6 cellular contexts compared by ENCODE assay signal in the genomic region with DNA sequence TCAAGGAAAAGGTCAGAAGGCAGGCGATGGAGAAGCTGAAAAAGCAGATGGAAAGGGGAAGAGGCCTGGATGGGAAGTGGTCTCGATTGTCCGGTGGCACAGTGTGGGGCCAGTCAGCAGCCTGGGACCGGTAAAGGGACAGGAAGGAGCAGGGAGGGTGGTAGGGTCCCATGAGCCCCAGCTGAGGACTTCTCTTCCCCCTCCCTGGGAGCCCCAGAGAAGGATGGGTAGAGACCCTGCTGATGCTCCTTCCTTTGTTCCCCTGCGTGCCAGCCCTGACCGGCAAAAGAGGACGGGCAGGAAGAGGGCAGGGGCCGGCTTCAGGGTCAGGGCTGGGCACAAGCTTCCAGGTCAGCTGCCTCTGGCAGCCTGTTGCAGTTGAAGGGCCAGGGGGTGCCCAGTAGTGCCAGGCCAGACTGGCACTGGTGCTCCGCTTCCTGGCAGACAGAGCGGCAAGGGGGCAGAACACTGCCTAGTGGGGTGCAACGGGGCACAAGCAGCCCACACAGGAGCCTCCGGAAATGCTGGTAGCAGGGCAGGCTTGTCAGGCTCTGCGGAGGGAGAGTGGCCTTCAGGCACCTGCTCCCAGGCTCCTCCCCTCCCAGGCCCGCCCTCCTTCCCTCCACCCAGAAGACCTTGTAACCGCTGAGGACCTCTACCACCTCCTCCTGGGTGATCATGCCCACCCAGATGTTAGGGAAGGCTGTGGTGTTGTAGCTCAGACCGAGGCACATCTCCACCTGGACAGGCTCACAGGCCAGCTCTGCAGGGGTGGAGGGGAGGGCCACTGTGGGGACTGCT. TPM values are rescaled to one million over a fixed set of nuclear protein-coding genes. Genes with fewer than 3 reads are reported as not detected.
DNase-seq lines count a peak whose midpoint lies in the region; ATAC-seq, FAIRE-seq and TF ChIP-seq lines count a peak whose summit lies in the region.

No MANE protein-coding gene starts in this region.

- no peak overlapping the region for H2AFZ ChIP-seq in K562 (ENCODE audit: low read depth, low read length)

- H3K27me3 ChIP-seq in BLaER1 (peaks cover 42% of the 10 kb centered on the region), K562 (ENCODE audit: control insufficient read depth in 2 of 2, insufficient read depth in 2 of 2, low read length in 2 of 2) (peaks cover 0 to 19% of the 10 kb centered on the region in 2 experiments; a peak in 3 of 5 replicates)

- H3K9ac ChIP-seq in BLaER1, result peak overlapping the region; percentile 39; the same call in 1 of the 2 replicates
- peak overlapping the region in 1 of 2 experiments; percentile 43; a peak in 1 of 4 replicates for H3K9ac ChIP-seq in K562 (ENCODE audit: insufficient read depth in 1 of 2, low read depth in 2 of 2, low read length in 2 of 2)

- peak overlapping the region in 6 of 8 donors; percentile 9 to 87 (median 46) for H3K4me3 Mint-ChIP-seq in naive B cell
- no peak overlapping the region for H3K4me3 Mint-ChIP-seq in natural killer cell treated with Interleukin-12 subunit alpha and Interleukin-12 subunit beta and Interleukin-15 and Interleukin-18, amount 100 ng/mL, for 72 hours

- peaks cover 14% of the 10 kb centered on the region for H4K20me1 ChIP-seq in BLaER1
- H4K20me1 ChIP-seq in K562 (replicated peaks; ENCODE audit: control insufficient read depth, insufficient read depth, low read length), result no peaks in the 10 kb centered on the region; the same call in 1 of the 2 replicates

- CTCF ChIA-PET in K562 (lab: Yijun Ruan, JAX; ENCODE audit: low intra/inter-chr PET ratio), result no interaction called here

- H3K79me2 ChIP-seq in K562 (ENCODE audit: control insufficient read depth, insufficient read depth, low read length), result peaks cover 10% of the 10 kb centered on the region; the same call in 2 of the 3 replicates

- TF ChIP-seq RAD21 in K562 (CRISPR knock-in tag; conservative IDR thresholded peaks at IDR 0.05 in 1 of 2, IDR thresholded peaks at IDR 0.05 in 1 of 2), result no peak

- no peak for TF ChIP-seq POLR2A in K562 (conservative IDR thresholded peaks at IDR 0.05)

- peaks cover 13 to 44% (median 39%) of the 10 kb centered on the region in 3 donors for H3K4me1 Mint-ChIP-seq in naive B cell
- H3K4me1 Mint-ChIP-seq in natural killer cell treated with Interleukin-12 subunit alpha and Interleukin-12 subunit beta and Interleukin-15 and Interleukin-18, amount 100 ng/mL, for 72 hours (ENCODE audit: low read depth in 2 of 2), result peaks cover 5 to 9% of the 10 kb centered on the region in 2 donors

- H3K27me3 Mint-ChIP-seq in naive B cell, result peaks cover 26 to 64% (median 61%) of the 10 kb centered on the region in 3 donors
- H3K27me3 Mint-ChIP-seq in natural killer cell treated with Interleukin-12 subunit alpha and Interleukin-12 subunit beta and Interleukin-15 and Interleukin-18, amount 100 ng/mL, for 72 hours, result peaks cover 19 to 23% of the 10 kb centered on the region in 2 donors

- TF ChIP-seq EP300 in K562 (IDR thresholded peaks at IDR 0.05; ENCODE audit: low read length), result no peak

- intact Hi-C loops in K562 (cut with micrococcal nuclease), result no loop called here

- WGBS in K562 (ENCODE audit: insufficient coverage, low coverage, missing lambda C conversion rate), result 33% methylated on average over 12 of the region's 16 CpGs

- H3K27ac ChIP-seq in BLaER1 (peak overlapping the region; percentile 61; the same call in 1 of the 2 replicates), K562 (ENCODE audit: extremely low read depth, low read depth, low read length) (no peak overlapping the region)

- H3K4me2 ChIP-seq in BLaER1 (peak overlapping the region; percentile 98), K562 (ENCODE audit: insufficient read depth, low read length) (no peak overlapping the region)

- ATAC-seq in K562 (no peak), naive B cell (ENCODE audit: low read depth in 2 of 2) (peak; percentile 52 to 59)
- ATAC-seq in natural killer cell treated with Interleukin-12 subunit alpha and Interleukin-12 subunit beta and Interleukin-15 and Interleukin-18, amount 100 ng/mL, for 72 hours, result no peak

- no peaks in the 10 kb centered on the region for H3K36me3 ChIP-seq in BLaER1
- H3K36me3 ChIP-seq in K562 (ENCODE audit: control insufficient read depth, insufficient read depth, low read length), result peaks cover 9% of the 10 kb centered on the region; the same call in 1 of the 3 replicates

- H3K36me3 Mint-ChIP-seq in naive B cell, result peaks cover 0 to 11% of the 10 kb centered on the region in 2 donors
- H3K36me3 Mint-ChIP-seq in natural killer cell treated with Interleukin-12 subunit alpha and Interleukin-12 subunit beta and Interleukin-15 and Interleukin-18, amount 100 ng/mL, for 72 hours, result no peaks in the 10 kb centered on the region

- H3K4me1 ChIP-seq in BLaER1 (peaks cover 60% of the 10 kb centered on the region), K562 (replicated peaks in 1 of 2; ENCODE audit: control insufficient read depth in 2 of 2, insufficient read depth in 2 of 2, low read length in 2 of 2) (peaks cover 23 to 58% of the 10 kb centered on the region in 2 experiments; a peak in 4 of 5 replicates)

- FAIRE-seq in K562 (lab: Jason Lieb, UNC), result no peak

- H3K9me1 ChIP-seq in K562 (ENCODE audit: control insufficient read depth, insufficient read depth, low read length), result no peaks in the 10 kb centered on the region

- no TSS peak for BruUV-seq in K562 (replicated peaks; lab: Mats Ljungman, UMichigan)

- no peaks in the 10 kb centered on the region for H3K9me3 Mint-ChIP-seq in naive B cell
- no peaks in the 10 kb centered on the region for H3K9me3 Mint-ChIP-seq in natural killer cell treated with Interleukin-12 subunit alpha and Interleukin-12 subunit beta and Interleukin-15 and Interleukin-18, amount 100 ng/mL, for 72 hours

- no peaks in the 10 kb centered on the region for H3K9me3 ChIP-seq in BLaER1
- H3K9me3 ChIP-seq in K562 (replicated peaks; ENCODE audit: control insufficient read depth, insufficient read depth, low read depth, low read length), result no peaks in the 10 kb centered on the region

- DNase-seq in K562 (ENCODE audit: extremely low read depth in 1 of 4, low spot score in 3 of 4) (no peak), naive B cell (no peak), superior temporal gyrus (ENCODE audit: extremely low spot score) (no peak)
- DNase-seq in natural killer cell treated with Interleukin-12 subunit alpha and Interleukin-12 subunit beta and Interleukin-15 and Interleukin-18, amount 100 ng/mL, for 72 hours (ENCODE audit: low spot score), result no peak
- no peak for DNase-seq in stimulated activated CD4-positive, alpha-beta T cell treated with anti-CD3 and anti-CD28 coated beads, Interleukin-2, amount 100 ng/mL, for 48 hours

- POLR2A ChIA-PET in K562 (lab: Yijun Ruan, JAX), result interaction anchor here (0.7 kb wide), 1 partner anchor 1072 kb away, joined by 3 read pairs; no protein-coding TSS in a partner anchor

- H3K27ac Mint-ChIP-seq in naive B cell, result peak overlapping the region in 1 of 6 donors; percentile 2
- H3K27ac Mint-ChIP-seq in natural killer cell treated with Interleukin-12 subunit alpha and Interleukin-12 subunit beta and Interleukin-15 and Interleukin-18, amount 100 ng/mL, for 72 hours, result no peak overlapping the region

- in situ Hi-C loops in K562 (cut with MboI), result no loop called here

- no peak for TF ChIP-seq CTCF in K562 (IDR thresholded peaks at IDR 0.05 in 2 of 3, conservative IDR thresholded peaks at IDR 0.05 in 1 of 3; ENCODE audit: insufficient read depth in 2 of 3, low read depth in 1 of 3, low read length in 3 of 3)

- H3K4me3 ChIP-seq in BLaER1 (peak overlapping the region; percentile 67), K562 (no peak overlapping the region)

RNA-seq across cellular contexts. Expression of a gene that starts 0.7 kb away (rescaled TPM):
- total RNA-seq in K562 (2011; cell fraction: chromatin; rRNA removed; ENCODE audit: low replicate concordance), result 0.95 TPM in 1 of 2 replicates, not detected in the other
- 1.1 and 1.2 TPM in 2 replicates for total RNA-seq in K562 (2011; cell fraction: nucleolus; rRNA removed)
- 0.88 TPM in 1 of 2 replicates, not detected in the other for total RNA-seq in K562 (2011; cell fraction: nucleoplasm; rRNA removed)
- 0.18 and 0.82 TPM in 2 replicates for total RNA-seq in K562 (2014; rRNA removed)
- 0.13 and 0.18 TPM in 2 replicates for total RNA-seq in K562 (2014; rRNA removed; fragmentation: Illumina TruSeq; extraction: Trizol)
- total RNA-seq in K562 (2015; rRNA removed; fragmentation: Illumina TruSeq; extraction: Trizol), result 0.22 TPM in 1 of 2 replicates, not detected in the other
- total RNA-seq in K562 (2021), result 0.47 and 0.65 TPM in 2 replicates
- 0.35 and 0.41 TPM in 2 replicates for polyA plus RNA-seq in K562 (2011; rRNA removed)
- polyA plus RNA-seq in K562 (2011; cell fraction: cytosol; rRNA removed), result 0.46 and 1.2 TPM in 2 replicates
- polyA plus RNA-seq in K562 (2011; cell fraction: nucleus; rRNA removed), result 1.4 and 1.5 TPM in 2 replicates
- polyA plus RNA-seq in K562 (2012), result 0.35 and 0.79 TPM in 2 replicates
- 0.19 and 0.25 TPM in 2 replicates for polyA plus RNA-seq in K562 (2014; fragmentation: Illumina TruSeq; extraction: Trizol)
- polyA plus RNA-seq in K562 (2014; fragmentation: Nextera tagmentation; extraction: Ambion mirVana), result under 1 TPM in 1 of 2 experiments, not detected in 1; 0.07 TPM
- 0.45 and 0.76 TPM in 2 replicates for polyA plus RNA-seq in K562 (2014; rRNA removed)
- polyA minus RNA-seq in K562 (2011; rRNA and poly(A)+ RNA removed), result 0.12 TPM in 1 of 2 replicates, not detected in the other
- not detected in 2 replicates for polyA minus RNA-seq in K562 (2011; cell fraction: cytosol; rRNA and poly(A)+ RNA removed)
- 0.44 and 0.54 TPM in 2 replicates for polyA minus RNA-seq in K562 (2011; cell fraction: nucleus; rRNA and poly(A)+ RNA removed)
- not detected for polyA plus RNA-seq in naive B cell (ENCODE audit: low read depth in 6 of 6)
- total RNA-seq in natural killer cell treated with Interleukin-12 subunit alpha and Interleukin-12 subunit beta and Interleukin-15 and Interleukin-18, amount 100 ng/mL, for 72 hours, result not detected

RNA-seq across cellular contexts. Expression of a gene that starts 5.1 kb away (rescaled TPM):
- total RNA-seq in K562 (2011; cell fraction: chromatin; rRNA removed; ENCODE audit: low replicate concordance), result not detected in 2 replicates
- total RNA-seq in K562 (2011; cell fraction: nucleolus; rRNA removed), result not detected in 2 replicates
- total RNA-seq in K562 (2011; cell fraction: nucleoplasm; rRNA removed), result not detected in 2 replicates
- total RNA-seq in K562 (2014; rRNA removed) (not detected in 2 replicates), K562 (2014; rRNA removed; fragmentation: Illumina TruSeq; extraction: Trizol) (not detected in 2 replicates), K562 (2015; rRNA removed; fragmentation: Illumina TruSeq; extraction: Trizol) (not detected in 2 replicates), K562 (2021) (not detected in 2 replicates)
- polyA plus RNA-seq in K562 (2011; rRNA removed) (not detected in 2 replicates), K562 (2014; fragmentation: Illumina TruSeq; extraction: Trizol) (not detected in 2 replicates), K562 (2014; fragmentation: Nextera tagmentation; extraction: Ambion mirVana) (not detected), K562 (2014; rRNA removed) (not detected in 2 replicates), naive B cell (ENCODE audit: low read depth in 6 of 6) (not detected)
- polyA plus RNA-seq in K562 (2011; cell fraction: cytosol; rRNA removed), result not detected in 2 replicates
- not detected in 2 replicates for polyA plus RNA-seq in K562 (2011; cell fraction: nucleus; rRNA removed)
- not detected in 2 replicates for polyA plus RNA-seq in K562 (2012)
- polyA minus RNA-seq in K562 (2011; rRNA and poly(A)+ RNA removed), result not detected in 2 replicates
- polyA minus RNA-seq in K562 (2011; cell fraction: cytosol; rRNA and poly(A)+ RNA removed), result not detected in 2 replicates
- polyA minus RNA-seq in K562 (2011; cell fraction: nucleus; rRNA and poly(A)+ RNA removed), result not detected in 2 replicates
- not detected for total RNA-seq in natural killer cell treated with Interleukin-12 subunit alpha and Interleukin-12 subunit beta and Interleukin-15 and Interleukin-18, amount 100 ng/mL, for 72 hours

RNA-seq across cellular contexts. Expression of a gene that starts 7.1 kb away (rescaled TPM):
- total RNA-seq in K562 (2011; cell fraction: chromatin; rRNA removed; ENCODE audit: low replicate concordance), result 18.1 and 52.5 TPM in 2 replicates
- total RNA-seq in K562 (2011; cell fraction: nucleolus; rRNA removed), result 71.2 and 72.0 TPM in 2 replicates
- 65.0 and 76.6 TPM in 2 replicates for total RNA-seq in K562 (2011; cell fraction: nucleoplasm; rRNA removed)
- total RNA-seq in K562 (2014; rRNA removed) (7.3 and 10.0 TPM in 2 replicates), K562 (2014; rRNA removed; fragmentation: Illumina TruSeq; extraction: Trizol) (8.7 and 9.3 TPM in 2 replicates), K562 (2015; rRNA removed; fragmentation: Illumina TruSeq; extraction: Trizol) (12.7 and 13.9 TPM in 2 replicates), K562 (2021) (50.0 and 53.6 TPM in 2 replicates)
- polyA plus RNA-seq in K562 (2011; rRNA removed) (16.3 and 27.7 TPM in 2 replicates), K562 (2014; fragmentation: Illumina TruSeq; extraction: Trizol) (39.5 and 48.8 TPM in 2 replicates), K562 (2014; fragmentation: Nextera tagmentation; extraction: Ambion mirVana) (1 to 10 TPM; 5.3 to 8.4 TPM), K562 (2014; rRNA removed) (25.9 and 26.7 TPM in 2 replicates), naive B cell (ENCODE audit: low read depth in 6 of 6) (10 to 100 TPM; 48.8 to 98.6 (median 58.0) TPM)
- 48.6 and 60.9 TPM in 2 replicates for polyA plus RNA-seq in K562 (2011; cell fraction: cytosol; rRNA removed)
- 20.0 and 26.8 TPM in 2 replicates for polyA plus RNA-seq in K562 (2011; cell fraction: nucleus; rRNA removed)
- 40.1 and 40.8 TPM in 2 replicates for polyA plus RNA-seq in K562 (2012)
- polyA minus RNA-seq in K562 (2011; rRNA and poly(A)+ RNA removed), result 24.3 and 29.3 TPM in 2 replicates
- polyA minus RNA-seq in K562 (2011; cell fraction: cytosol; rRNA and poly(A)+ RNA removed), result 44.8 and 51.4 TPM in 2 replicates
- polyA minus RNA-seq in K562 (2011; cell fraction: nucleus; rRNA and poly(A)+ RNA removed), result 19.1 and 29.9 TPM in 2 replicates
- total RNA-seq in natural killer cell treated with Interleukin-12 subunit alpha and Interleukin-12 subunit beta and Interleukin-15 and Interleukin-18, amount 100 ng/mL, for 72 hours, result 10 to 100 TPM; 16.6 to 32.5 TPM

RNA-seq across cellular contexts. Expression of a gene that starts 24.5 kb away (rescaled TPM):
- total RNA-seq in K562 (2011; cell fraction: chromatin; rRNA removed; ENCODE audit: low replicate concordance), result 64.2 and 225 TPM in 2 replicates
- 163 and 199 TPM in 2 replicates for total RNA-seq in K562 (2011; cell fraction: nucleolus; rRNA removed)
- total RNA-seq in K562 (2011; cell fraction: nucleoplasm; rRNA removed), result 109 and 119 TPM in 2 replicates
- total RNA-seq in K562 (2014; rRNA removed), result 79.0 and 79.5 TPM in 2 replicates
- 33.1 and 35.6 TPM in 2 replicates for total RNA-seq in K562 (2014; rRNA removed; fragmentation: Illumina TruSeq; extraction: Trizol)
- 25.8 and 27.1 TPM in 2 replicates for total RNA-seq in K562 (2015; rRNA removed; fragmentation: Illumina TruSeq; extraction: Trizol)
- 69.1 and 87.0 TPM in 2 replicates for total RNA-seq in K562 (2021)
- 38.0 and 53.6 TPM in 2 replicates for polyA plus RNA-seq in K562 (2011; rRNA removed)
- 86.7 and 421 TPM in 2 replicates for polyA plus RNA-seq in K562 (2011; cell fraction: cytosol; rRNA removed)
- polyA plus RNA-seq in K562 (2011; cell fraction: nucleus; rRNA removed), result 37.8 and 96.0 TPM in 2 replicates
- 36.5 and 57.4 TPM in 2 replicates for polyA plus RNA-seq in K562 (2012)
- polyA plus RNA-seq in K562 (2014; fragmentation: Illumina TruSeq; extraction: Trizol), result 68.2 and 101 TPM in 2 replicates
- polyA plus RNA-seq in K562 (2014; fragmentation: Nextera tagmentation; extraction: Ambion mirVana), result 10 to 100 TPM; 14.7 to 15.6 TPM
- 57.5 and 118 TPM in 2 replicates for polyA plus RNA-seq in K562 (2014; rRNA removed)
- 17.7 and 42.5 TPM in 2 replicates for polyA minus RNA-seq in K562 (2011; rRNA and poly(A)+ RNA removed)
- 43.6 and 63.5 TPM in 2 replicates for polyA minus RNA-seq in K562 (2011; cell fraction: cytosol; rRNA and poly(A)+ RNA removed)
- polyA minus RNA-seq in K562 (2011; cell fraction: nucleus; rRNA and poly(A)+ RNA removed), result 33.2 and 52.1 TPM in 2 replicates
- not detected for polyA plus RNA-seq in naive B cell (ENCODE audit: low read depth in 6 of 6)
- 1 to 10 TPM in 1 of 2 donors, under 1 TPM in 1; 0.74 to 1.7 TPM for total RNA-seq in natural killer cell treated with Interleukin-12 subunit alpha and Interleukin-12 subunit beta and Interleukin-15 and Interleukin-18, amount 100 ng/mL, for 72 hours

RNA-seq across cellular contexts. Expression of a gene that starts 40.1 kb away (rescaled TPM):
- 6.9 and 13.7 TPM in 2 replicates for total RNA-seq in K562 (2011; cell fraction: chromatin; rRNA removed; ENCODE audit: low replicate concordance)
- 8.2 and 9.0 TPM in 2 replicates for total RNA-seq in K562 (2011; cell fraction: nucleolus; rRNA removed)
- 6.3 and 7.4 TPM in 2 replicates for total RNA-seq in K562 (2011; cell fraction: nucleoplasm; rRNA removed)
- total RNA-seq in K562 (2014; rRNA removed), result 3.9 and 5.8 TPM in 2 replicates
- total RNA-seq in K562 (2014; rRNA removed; fragmentation: Illumina TruSeq; extraction: Trizol), result 3.6 TPM in 2 replicates
- total RNA-seq in K562 (2015; rRNA removed; fragmentation: Illumina TruSeq; extraction: Trizol), result 2.8 and 3.6 TPM in 2 replicates
- total RNA-seq in K562 (2021), result 16.9 TPM in 2 replicates
- 3.6 and 5.0 TPM in 2 replicates for polyA plus RNA-seq in K562 (2011; rRNA removed)
- polyA plus RNA-seq in K562 (2011; cell fraction: cytosol; rRNA removed), result 4.5 and 4.7 TPM in 2 replicates
- polyA plus RNA-seq in K562 (2011; cell fraction: nucleus; rRNA removed), result 4.6 and 6.3 TPM in 2 replicates
- 6.9 and 8.6 TPM in 2 replicates for polyA plus RNA-seq in K562 (2012)
- 12.8 and 13.9 TPM in 2 replicates for polyA plus RNA-seq in K562 (2014; fragmentation: Illumina TruSeq; extraction: Trizol)
- 1 to 10 TPM; 3.4 to 5.8 TPM for polyA plus RNA-seq in K562 (2014; fragmentation: Nextera tagmentation; extraction: Ambion mirVana)
- 4.0 and 9.5 TPM in 2 replicates for polyA plus RNA-seq in K562 (2014; rRNA removed)
- 4.0 and 6.0 TPM in 2 replicates for polyA minus RNA-seq in K562 (2011; rRNA and poly(A)+ RNA removed)
- 7.5 and 9.8 TPM in 2 replicates for polyA minus RNA-seq in K562 (2011; cell fraction: cytosol; rRNA and poly(A)+ RNA removed)
- 4.6 and 4.7 TPM in 2 replicates for polyA minus RNA-seq in K562 (2011; cell fraction: nucleus; rRNA and poly(A)+ RNA removed)
- not detected for polyA plus RNA-seq in naive B cell (ENCODE audit: low read depth in 6 of 6)
- not detected for total RNA-seq in natural killer cell treated with Interleukin-12 subunit alpha and Interleukin-12 subunit beta and Interleukin-15 and Interleukin-18, amount 100 ng/mL, for 72 hours

Comparison
In these comparisons a context has a peak if more than half of its experiments do, and no peak if none do; other contexts are left out.
1. ATAC-seq: peak in naive B cell (2 of 2); none in K562 (single experiment) and natural killer cell treated with Interleukin-12 subunit alpha and Interleukin-12 subunit beta and Interleukin-15 and Interleukin-18, amount 100 ng/mL, for 72 hours (0 of 2).